9 cellular contexts compared by ENCODE assay signal in the genomic region with DNA sequence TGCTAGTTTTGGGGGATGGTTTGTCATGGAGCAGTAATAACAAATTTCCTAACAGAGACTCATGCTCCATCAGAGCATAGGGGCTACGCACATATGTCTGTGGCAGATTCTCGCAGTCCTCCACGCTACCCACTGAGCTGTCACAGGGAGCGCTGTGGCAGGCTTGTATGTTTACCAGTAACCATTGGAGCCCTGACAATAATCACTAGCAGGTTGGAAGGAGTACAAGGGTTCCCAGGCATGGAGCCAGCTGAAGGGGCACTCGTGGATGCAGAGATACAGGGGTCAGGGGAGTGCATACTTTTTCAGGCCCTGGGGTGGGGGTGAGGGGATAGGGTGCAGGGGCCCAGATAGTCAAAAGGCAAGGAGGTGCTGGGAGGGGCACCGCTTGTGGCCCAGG. TPM values are rescaled to one million over a fixed set of nuclear protein-coding genes. Genes with fewer than 3 reads are reported as not detected.
DNase-seq lines count a peak whose midpoint lies in the region; ATAC-seq, FAIRE-seq and TF ChIP-seq lines count a peak whose summit lies in the region.
"Had no signal": no experiment of that assay in that cellular context is flagged by ENCODE, and none has a peak within 500 bp of the region (broad histone marks: within the 10 kb centered on the region; RNA-seq: fewer than 3 reads in every experiment).

No MANE protein-coding gene starts in this region.

- no peak overlapping the region for H2AFZ ChIP-seq in HepG2 (ENCODE audit: low read length)

- TF ChIP-seq POLR2A in HepG2 (IDR thresholded peaks at IDR 0.05; ENCODE audit: insufficient read depth in 1 of 2, low read depth in 2 of 2, low read length in 2 of 2), result no peak

- no peak for TF ChIP-seq RAD21 in HepG2 (CRISPR knock-in tag; IDR thresholded peaks at IDR 0.05)

- peak overlapping the region; percentile 23; the same call in 1 of the 2 replicates for H3K4me2 ChIP-seq in HepG2 (ENCODE audit: low read depth, low read length)

- no peak for TF ChIP-seq CTCF in HepG2 (CRISPR knock-in tag; IDR thresholded peaks at IDR 0.05)
- TF ChIP-seq CTCF in thoracic aorta (IDR thresholded peaks at IDR 0.05), result no peak

- BruUV-seq in HepG2 (replicated peaks; lab: Mats Ljungman, UMichigan), result no TSS peak

- in situ Hi-C loops in HepG2 (cut with HindIII; ENCODE audit: extremely low pct_ligation_motif_present, low pct_unique_long_range_greater_than_20kb), result no loop called here

- CTCF ChIA-PET in HepG2 (lab: Yijun Ruan, JAX; ENCODE audit: low intra/inter-chr PET ratio, low total read pairs), result interaction anchor here (1.7 kb wide), 1 partner anchor 193 kb away, joined by 20 read pairs; no protein-coding TSS in a partner anchor

- H3K36me3 ChIP-seq in HepG2 (replicated peaks in 1 of 2; ENCODE audit: control insufficient read depth in 1 of 2, insufficient read depth in 2 of 2, low read length in 2 of 2) (no peaks in the 10 kb centered on the region), thoracic aorta (no peaks in the 10 kb centered on the region)

- H3K36me3 Mint-ChIP-seq in activated T-cell treated with anti-CD3 and anti-CD28 coated beads, Interleukin-2, amount 50 U/mL, for 72 hours (ENCODE audit: insufficient read depth in 2 of 2), result peaks cover 4 to 7% of the 10 kb centered on the region in 2 donors

- H3K9me3 ChIP-seq in HepG2 (ENCODE audit: low read length), result peaks cover 7% of the 10 kb centered on the region; the same call in 1 of the 2 replicates
- H3K9me3 ChIP-seq in thoracic aorta, result no peaks in the 10 kb centered on the region

- H3K4me3 ChIP-seq in HepG2 (replicated peaks in 1 of 3; ENCODE audit: insufficient read depth in 1 of 3, low read depth in 2 of 3, low read length in 3 of 3), result no peak overlapping the region
- no peak overlapping the region for H3K4me3 ChIP-seq in thoracic aorta

- no peaks in the 10 kb centered on the region for H4K20me1 ChIP-seq in HepG2 (ENCODE audit: insufficient read depth, low read length)

- intact Hi-C loops in HepG2 (cut with micrococcal nuclease; ENCODE audit: unreplicated experiment), result loop anchor here (1.0 to 5.0 kb wide), 3 partner anchors 25 to 193 kb away; no protein-coding TSS in a partner anchor

- DNase-seq in NCI-H2029 treated with DMSO at 0.1 percent for 48 hours (lab: John Stamatoyannopoulos, UW) (peak; percentile 35), cerebellar cortex (ENCODE audit: low spot score) (peak; percentile 63), HepG2 (ENCODE audit: low spot score) (no peak), thoracic aorta (ENCODE audit: low spot score) (no peak), COLO829 (ENCODE audit: low spot score) (no peak), COLO668 (lab: John Stamatoyannopoulos, UW; ENCODE audit: unreplicated experiment) (no peak)
- DNase-seq in activated CD4-positive, alpha-beta T cell treated with anti-CD3 and anti-CD28 coated beads, Interleukin-2, amount 50 U/mL, for 48 hours, result no peak
- no peak for DNase-seq in activated T-cell treated with anti-CD3 and anti-CD28 coated beads, Interleukin-2, amount 50 U/mL, for 72 hours

- H3K4me1 Mint-ChIP-seq in activated T-cell treated with anti-CD3 and anti-CD28 coated beads, Interleukin-2, amount 50 U/mL, for 72 hours (ENCODE audit: low read depth), result peaks cover 12% of the 10 kb centered on the region

- H3K27ac Mint-ChIP-seq in activated T-cell treated with anti-CD3 and anti-CD28 coated beads, Interleukin-2, amount 50 U/mL, for 72 hours, result no peak overlapping the region

- ATAC-seq in HepG2 (no peak), thoracic aorta (ENCODE audit: insufficient number of reproducible peaks, low FRiP score, low read depth) (no peak)
- ATAC-seq in activated T-cell treated with anti-CD3 and anti-CD28 coated beads, Interleukin-2, amount 50 U/mL, for 72 hours (replicated peaks in 1 of 2), result no peak

- TF ChIP-seq EP300 in HepG2 (IDR thresholded peaks at IDR 0.05; ENCODE audit: low read depth in 2 of 2, low read length in 2 of 2) (no peak), HepG2 (CRISPR knock-in tag; IDR thresholded peaks at IDR 0.05; ENCODE audit: borderline replicate concordance) (no peak)

- no peak overlapping the region for H3K4me3 Mint-ChIP-seq in activated T-cell treated with anti-CD3 and anti-CD28 coated beads, Interleukin-2, amount 50 U/mL, for 72 hours

- H3K4me1 ChIP-seq in HepG2 (ENCODE audit: insufficient read depth, low read length) (peaks cover 52% of the 10 kb centered on the region), thoracic aorta (ENCODE audit: control insufficient read depth in 1 of 2, low read depth in 2 of 2) (peaks cover 13 to 24% of the 10 kb centered on the region in 2 donors)

- no peaks in the 10 kb centered on the region for H3K27me3 Mint-ChIP-seq in activated T-cell treated with anti-CD3 and anti-CD28 coated beads, Interleukin-2, amount 50 U/mL, for 72 hours (ENCODE audit: low read depth)

- H3K27ac ChIP-seq in HepG2 (ENCODE audit: extremely low read length, insufficient read depth, low read length) (no peak overlapping the region), thoracic aorta (peak overlapping the region; percentile 74 to 83)
- H3K27ac ChIP-seq: epithelial cell of prostate had no signal

- H3K9me3 Mint-ChIP-seq in activated T-cell treated with anti-CD3 and anti-CD28 coated beads, Interleukin-2, amount 50 U/mL, for 72 hours, result peaks cover 5% of the 10 kb centered on the region in 2 donors

- H3K9ac ChIP-seq in HepG2 (ENCODE audit: insufficient read depth, low read depth, low read length), result no peak overlapping the region

- WGBS in HepG2 (ENCODE audit: low lambda C conversion rate), result 26% methylated on average over 6 of the region's 6 CpGs

- no peaks in the 10 kb centered on the region for H3K79me2 ChIP-seq in HepG2 (ENCODE audit: insufficient read depth, low read length)

- H3K27me3 ChIP-seq in HepG2 (ENCODE audit: control insufficient read depth in 1 of 2, insufficient read depth in 2 of 2, low read length in 2 of 2) (0 out of 5 replicates have a peak, but pooled peaks cover 0 to 9% of the 10 kb centered on the region in 2 experiments), thoracic aorta (replicated peaks; ENCODE audit: insufficient read depth) (no peaks in the 10 kb centered on the region)

- FAIRE-seq in HepG2 (lab: Jason Lieb, UNC), result no peak

- POLR2A ChIA-PET in HepG2 (lab: Yijun Ruan, JAX), result interaction anchor here (1.1 to 1.5 kb wide), 2 partner anchors 60 to 197 kb away, joined by 3 to 6 read pairs; a partner anchor contains a TSS

RNA-seq across cellular contexts. Expression of a gene that starts 7.9 kb away (rescaled TPM):
- total RNA-seq in HepG2 (2016; rRNA removed; fragmentation: Illumina TruSeq; extraction: Trizol), result not detected in 2 replicates
- total RNA-seq in HepG2 (2016; cell fraction: cytosol; rRNA removed; fragmentation: Illumina TruSeq; extraction: Trizol; ENCODE audit: low read depth), result not detected in 2 replicates
- total RNA-seq in HepG2 (2016; cell fraction: insoluble cytoplasmic fraction; rRNA removed; fragmentation: Illumina TruSeq; extraction: Trizol), result not detected in 2 replicates
- not detected in 2 replicates for total RNA-seq in HepG2 (2016; cell fraction: membrane; rRNA removed; fragmentation: Illumina TruSeq; extraction: Trizol)
- not detected in 2 replicates for total RNA-seq in HepG2 (2016; cell fraction: nucleus; rRNA removed; fragmentation: Illumina TruSeq; extraction: Trizol)
- not detected in 2 replicates for polyA plus RNA-seq in HepG2 (2011; rRNA removed)
- not detected in 2 replicates for polyA plus RNA-seq in HepG2 (2011; cell fraction: cytosol; rRNA removed)
- polyA plus RNA-seq in HepG2 (2011; cell fraction: nucleus; rRNA removed), result not detected in 2 replicates
- polyA plus RNA-seq in HepG2 (2012), result not detected in 2 replicates
- polyA plus RNA-seq in HepG2 (2016; cell fraction: cytosol; fragmentation: Illumina TruSeq; extraction: Trizol; ENCODE audit: low read depth), result not detected in 2 replicates
- not detected in 2 replicates for polyA plus RNA-seq in HepG2 (2016; cell fraction: insoluble cytoplasmic fraction; fragmentation: Illumina TruSeq; extraction: Trizol; ENCODE audit: low read depth)
- polyA plus RNA-seq in HepG2 (2016; cell fraction: membrane; fragmentation: Illumina TruSeq; extraction: Trizol; ENCODE audit: low read depth), result not detected in 2 replicates
- polyA plus RNA-seq in HepG2 (2016; cell fraction: nucleus; fragmentation: Illumina TruSeq; extraction: Trizol; ENCODE audit: insufficient read depth, low read depth), result not detected in 2 replicates
- not detected in 2 replicates for polyA minus RNA-seq in HepG2 (2011; rRNA and poly(A)+ RNA removed; ENCODE audit: low replicate concordance)
- not detected in 2 replicates for polyA minus RNA-seq in HepG2 (2011; cell fraction: cytosol; rRNA and poly(A)+ RNA removed)
- polyA minus RNA-seq in HepG2 (2011; cell fraction: nucleus; rRNA and poly(A)+ RNA removed), result not detected in 2 replicates
- total RNA-seq in thoracic aorta, result not detected
- total RNA-seq in activated T-cell treated with anti-CD3 and anti-CD28 coated beads, Interleukin-2, amount 50 U/mL, for 72 hours, result not detected

RNA-seq across cellular contexts. Expression of a gene that starts 51.6 kb away (rescaled TPM):
- total RNA-seq in HepG2 (2016; rRNA removed; fragmentation: Illumina TruSeq; extraction: Trizol), result not detected in 2 replicates
- not detected in 2 replicates for total RNA-seq in HepG2 (2016; cell fraction: cytosol; rRNA removed; fragmentation: Illumina TruSeq; extraction: Trizol; ENCODE audit: low read depth)
- total RNA-seq in HepG2 (2016; cell fraction: insoluble cytoplasmic fraction; rRNA removed; fragmentation: Illumina TruSeq; extraction: Trizol), result not detected in 2 replicates
- not detected in 2 replicates for total RNA-seq in HepG2 (2016; cell fraction: membrane; rRNA removed; fragmentation: Illumina TruSeq; extraction: Trizol)
- total RNA-seq in HepG2 (2016; cell fraction: nucleus; rRNA removed; fragmentation: Illumina TruSeq; extraction: Trizol), result not detected in 2 replicates
- 0.03 TPM in 1 of 2 replicates, not detected in the other for polyA plus RNA-seq in HepG2 (2011; rRNA removed)
- polyA plus RNA-seq in HepG2 (2011; cell fraction: cytosol; rRNA removed), result 0.03 TPM in 1 of 2 replicates, not detected in the other
- polyA plus RNA-seq in HepG2 (2011; cell fraction: nucleus; rRNA removed), result 0.08 TPM in 1 of 2 replicates, not detected in the other
- not detected in 2 replicates for polyA plus RNA-seq in HepG2 (2012)
- not detected in 2 replicates for polyA plus RNA-seq in HepG2 (2016; cell fraction: cytosol; fragmentation: Illumina TruSeq; extraction: Trizol; ENCODE audit: low read depth)
- not detected in 2 replicates for polyA plus RNA-seq in HepG2 (2016; cell fraction: insoluble cytoplasmic fraction; fragmentation: Illumina TruSeq; extraction: Trizol; ENCODE audit: low read depth)
- not detected in 2 replicates for polyA plus RNA-seq in HepG2 (2016; cell fraction: membrane; fragmentation: Illumina TruSeq; extraction: Trizol; ENCODE audit: low read depth)
- polyA plus RNA-seq in HepG2 (2016; cell fraction: nucleus; fragmentation: Illumina TruSeq; extraction: Trizol; ENCODE audit: insufficient read depth, low read depth), result not detected in 2 replicates
- polyA minus RNA-seq in HepG2 (2011; rRNA and poly(A)+ RNA removed; ENCODE audit: low replicate concordance), result not detected in 2 replicates
- polyA minus RNA-seq in HepG2 (2011; cell fraction: cytosol; rRNA and poly(A)+ RNA removed), result not detected in 2 replicates
- polyA minus RNA-seq in HepG2 (2011; cell fraction: nucleus; rRNA and poly(A)+ RNA removed), result not detected in 2 replicates
- total RNA-seq in thoracic aorta, result 1 to 10 TPM in 1 of 2 donors, not detected in 1; 1.4 TPM
- total RNA-seq in activated T-cell treated with anti-CD3 and anti-CD28 coated beads, Interleukin-2, amount 50 U/mL, for 72 hours, result under 1 TPM; 0.26 to 0.42 TPM

RNA-seq across cellular contexts. Expression of a gene that starts 58.8 kb away (rescaled TPM):
- total RNA-seq in HepG2 (2016; rRNA removed; fragmentation: Illumina TruSeq; extraction: Trizol) (0.45 and 0.46 TPM in 2 replicates), thoracic aorta (under 1 TPM in 1 of 2 donors, not detected in 1; 0.68 TPM)
- 1.1 and 1.3 TPM in 2 replicates for total RNA-seq in HepG2 (2016; cell fraction: cytosol; rRNA removed; fragmentation: Illumina TruSeq; extraction: Trizol; ENCODE audit: low read depth)
- 0.13 and 0.54 TPM in 2 replicates for total RNA-seq in HepG2 (2016; cell fraction: insoluble cytoplasmic fraction; rRNA removed; fragmentation: Illumina TruSeq; extraction: Trizol)
- total RNA-seq in HepG2 (2016; cell fraction: membrane; rRNA removed; fragmentation: Illumina TruSeq; extraction: Trizol), result 1.2 and 1.5 TPM in 2 replicates
- 0.38 TPM in 1 of 2 replicates, not detected in the other for total RNA-seq in HepG2 (2016; cell fraction: nucleus; rRNA removed; fragmentation: Illumina TruSeq; extraction: Trizol)
- 0.18 and 0.20 TPM in 2 replicates for polyA plus RNA-seq in HepG2 (2011; rRNA removed)
- 0.13 TPM in 2 replicates for polyA plus RNA-seq in HepG2 (2011; cell fraction: cytosol; rRNA removed)
- polyA plus RNA-seq in HepG2 (2011; cell fraction: nucleus; rRNA removed), result 0.09 TPM in 1 of 2 replicates, not detected in the other
- 0.40 and 0.64 TPM in 2 replicates for polyA plus RNA-seq in HepG2 (2012)
- polyA plus RNA-seq in HepG2 (2016; cell fraction: cytosol; fragmentation: Illumina TruSeq; extraction: Trizol; ENCODE audit: low read depth), result 1.2 and 2.4 TPM in 2 replicates
- 0.73 and 1.0 TPM in 2 replicates for polyA plus RNA-seq in HepG2 (2016; cell fraction: insoluble cytoplasmic fraction; fragmentation: Illumina TruSeq; extraction: Trizol; ENCODE audit: low read depth)
- polyA plus RNA-seq in HepG2 (2016; cell fraction: membrane; fragmentation: Illumina TruSeq; extraction: Trizol; ENCODE audit: low read depth), result 1.4 and 1.6 TPM in 2 replicates
- polyA plus RNA-seq in HepG2 (2016; cell fraction: nucleus; fragmentation: Illumina TruSeq; extraction: Trizol; ENCODE audit: insufficient read depth, low read depth), result 0.68 and 1.4 TPM in 2 replicates
- not detected in 2 replicates for polyA minus RNA-seq in HepG2 (2011; rRNA and poly(A)+ RNA removed; ENCODE audit: low replicate concordance)
- polyA minus RNA-seq in HepG2 (2011; cell fraction: cytosol; rRNA and poly(A)+ RNA removed), result 0.09 TPM in 1 of 2 replicates, not detected in the other
- polyA minus RNA-seq in HepG2 (2011; cell fraction: nucleus; rRNA and poly(A)+ RNA removed), result 0.12 TPM in 1 of 2 replicates, not detected in the other
- total RNA-seq in activated T-cell treated with anti-CD3 and anti-CD28 coated beads, Interleukin-2, amount 50 U/mL, for 72 hours, result 1 to 10 TPM; 1.1 TPM

Comparison
In these comparisons a context has a peak if more than half of its experiments do, and no peak if none do; other contexts are left out.
1. DNase-seq: peak in NCI-H2029 treated with DMSO at 0.1 percent for 48 hours (single experiment) and cerebellar cortex (single experiment); none in HepG2 (single experiment), thoracic aorta (single experiment), activated CD4-positive, alpha-beta T cell treated with anti-CD3 and anti-CD28 coated beads, Interleukin-2, amount 50 U/mL, for 48 hours (0 of 2), activated T-cell treated with anti-CD3 and anti-CD28 coated beads, Interleukin-2, amount 50 U/mL, for 72 hours (0 of 2), COLO829 (single experiment) and COLO668 (single experiment).